Comparison of ENCODE assay signal across 19 cellular contexts in genomic region chr17:82112181-82112865, GRCh38. TPM values are rescaled to one million over a fixed set of nuclear protein-coding genes. Genes with fewer than 3 reads are reported as not detected.
DNase-seq lines count a peak whose midpoint lies in the region; ATAC-seq and TF ChIP-seq lines count a peak whose summit lies in the region.
"Had no signal": no experiment of that assay in that cellular context is flagged by ENCODE, and none has a peak within 500 bp of the region (broad histone marks: within the 10 kb centered on the region; RNA-seq: fewer than 3 reads in every experiment).

No MANE protein-coding gene starts in this region.

- H3K9me3 Mint-ChIP-seq in natural killer cell treated with Interleukin-12 subunit alpha and Interleukin-12 subunit beta and Interleukin-15 and Interleukin-18, amount 100 ng/mL, for 72 hours: no peaks in the 10 kb centered on the region
- no peaks in the 10 kb centered on the region for H3K9me3 Mint-ChIP-seq in natural killer cell
- no peaks in the 10 kb centered on the region for H3K9me3 Mint-ChIP-seq in neural crest cell
- H3K9me3 Mint-ChIP-seq in activated naive CD8-positive, alpha-beta T cell treated with anti-CD3 and anti-CD28 coated beads, Interleukin-2, amount 50 U/mL, for 24 hours: no peaks in the 10 kb centered on the region
- H3K9me3 Mint-ChIP-seq: CD4-positive, alpha-beta memory T cell had no signal

- intact Hi-C loops in natural killer cell (cut with micrococcal nuclease): no loop called here

- H3K4me3 ChIP-seq in adipocyte (ENCODE audit: low read length): no peak overlapping the region
- H3K4me3 ChIP-seq: SK-N-MC had no signal

- H3K27ac Mint-ChIP-seq in natural killer cell treated with Interleukin-12 subunit alpha and Interleukin-12 subunit beta and Interleukin-15 and Interleukin-18, amount 100 ng/mL, for 72 hours: peak overlapping the region in 1 of 2 donors; percentile 31
- H3K27ac Mint-ChIP-seq in natural killer cell (no peak overlapping the region), neural crest cell (ENCODE audit: unreplicated experiment) (peak overlapping the region; percentile 31)
- no peak overlapping the region for H3K27ac Mint-ChIP-seq in activated naive CD8-positive, alpha-beta T cell treated with anti-CD3 and anti-CD28 coated beads, Interleukin-2, amount 50 U/mL, for 24 hours
- H3K27ac Mint-ChIP-seq: B cell had no signal

- H3K4me1 ChIP-seq in adipocyte (ENCODE audit: control insufficient read depth, insufficient read depth, low read length): peaks cover 12% of the 10 kb centered on the region

- no peaks in the 10 kb centered on the region for H3K27me3 Mint-ChIP-seq in natural killer cell treated with Interleukin-12 subunit alpha and Interleukin-12 subunit beta and Interleukin-15 and Interleukin-18, amount 100 ng/mL, for 72 hours
- H3K27me3 Mint-ChIP-seq in natural killer cell (ENCODE audit: low read depth in 2 of 2) (no peaks in the 10 kb centered on the region), neural crest cell (ENCODE audit: low read depth) (no peaks in the 10 kb centered on the region)
- no peaks in the 10 kb centered on the region for H3K27me3 Mint-ChIP-seq in activated naive CD8-positive, alpha-beta T cell treated with anti-CD3 and anti-CD28 coated beads, Interleukin-2, amount 50 U/mL, for 24 hours
- H3K27me3 Mint-ChIP-seq: B cell; CD4-positive, alpha-beta memory T cell had no signal

- peaks cover 5% of the 10 kb centered on the region for H3K36me3 ChIP-seq in adipocyte (ENCODE audit: control insufficient read depth, insufficient read depth, low read length, severe bottlenecking)

- H3K4me1 Mint-ChIP-seq in natural killer cell treated with Interleukin-12 subunit alpha and Interleukin-12 subunit beta and Interleukin-15 and Interleukin-18, amount 100 ng/mL, for 72 hours (ENCODE audit: low read depth in 2 of 2): no peaks in the 10 kb centered on the region
- H3K4me1 Mint-ChIP-seq in natural killer cell (peaks cover 0 to 9% of the 10 kb centered on the region in 2 donors), neural crest cell (peaks cover 28% of the 10 kb centered on the region)
- H3K4me1 Mint-ChIP-seq in activated naive CD8-positive, alpha-beta T cell treated with anti-CD3 and anti-CD28 coated beads, Interleukin-2, amount 50 U/mL, for 24 hours: peaks cover 13% of the 10 kb centered on the region

- H3K9me3 ChIP-seq in adipocyte (ENCODE audit: control insufficient read depth, low read length): no peaks in the 10 kb centered on the region

- no peaks in the 10 kb centered on the region for H3K36me3 Mint-ChIP-seq in natural killer cell treated with Interleukin-12 subunit alpha and Interleukin-12 subunit beta and Interleukin-15 and Interleukin-18, amount 100 ng/mL, for 72 hours
- H3K36me3 Mint-ChIP-seq in natural killer cell: no peaks in the 10 kb centered on the region
- H3K36me3 Mint-ChIP-seq in neural crest cell (ENCODE audit: low read depth): peaks cover 3% of the 10 kb centered on the region
- H3K36me3 Mint-ChIP-seq in activated naive CD8-positive, alpha-beta T cell treated with anti-CD3 and anti-CD28 coated beads, Interleukin-2, amount 50 U/mL, for 24 hours (ENCODE audit: low read depth): no peaks in the 10 kb centered on the region

- peak overlapping the region; percentile 38 for H3K9ac ChIP-seq in adipocyte (ENCODE audit: low read length)

- ATAC-seq in natural killer cell treated with Interleukin-12 subunit alpha and Interleukin-12 subunit beta and Interleukin-15 and Interleukin-18, amount 100 ng/mL, for 72 hours: no peak
- no peak for ATAC-seq in natural killer cell
- no peak for ATAC-seq in activated naive CD8-positive, alpha-beta T cell treated with anti-CD3 and anti-CD28 coated beads, Interleukin-2, amount 50 U/mL, for 24 hours
- ATAC-seq: PC-3 had no signal

- no peaks in the 10 kb centered on the region for H3K27me3 ChIP-seq in adipocyte (replicated peaks; ENCODE audit: control insufficient read depth, insufficient read depth, low read length)

- no peak overlapping the region for H3K4me3 Mint-ChIP-seq in natural killer cell treated with Interleukin-12 subunit alpha and Interleukin-12 subunit beta and Interleukin-15 and Interleukin-18, amount 100 ng/mL, for 72 hours
- H3K4me3 Mint-ChIP-seq in natural killer cell: no peak overlapping the region
- H3K4me3 Mint-ChIP-seq in neural crest cell: no peak overlapping the region
- H3K4me3 Mint-ChIP-seq in activated naive CD8-positive, alpha-beta T cell treated with anti-CD3 and anti-CD28 coated beads, Interleukin-2, amount 50 U/mL, for 24 hours: no peak overlapping the region
- H3K4me3 Mint-ChIP-seq: B cell; CD4-positive, alpha-beta memory T cell had no signal

- TF ChIP-seq CTCF in natural killer cell (IDR thresholded peaks at IDR 0.05) (no peak), neural crest cell (conservative IDR thresholded peaks at IDR 0.05) (no peak)

- DNase-seq in natural killer cell treated with Interleukin-12 subunit alpha and Interleukin-12 subunit beta and Interleukin-15 and Interleukin-18, amount 100 ng/mL, for 72 hours (ENCODE audit: low spot score): peak; percentile 8
- DNase-seq in natural killer cell: no peak
- DNase-seq in adipocyte (ENCODE audit: low read depth): no peak
- no peak for DNase-seq in neural crest cell (ENCODE audit: low read depth, low spot score)
- no peak for DNase-seq in putamen (ENCODE audit: low spot score)
- DNase-seq in activated naive CD8-positive, alpha-beta T cell treated with anti-CD3 and anti-CD28 coated beads, Interleukin-2, amount 50 U/mL, for 24 hours: no peak
- DNase-seq in stimulated activated naive CD4-positive, alpha-beta T cell (lab: John Stamatoyannopoulos, UW): no peak
- DNase-seq: Calu3; CD4-positive, alpha-beta memory T cell; DMS79; HCEC 1CT; KBM-7; NCI-H1436; NCI-H2029 treated with DMSO at 0.1 percent for 48 hours; NCI-H2171 treated with DMSO at 0.1 percent for 48 hours; NCI-H748 treated with DMSO at 0.1 percent for 48 hours; PC-3 had no signal

RNA-seq across cellular contexts. Expression of gene FASN, which starts 14.3 kb away (rescaled TPM):
- total RNA-seq in natural killer cell treated with Interleukin-12 subunit alpha and Interleukin-12 subunit beta and Interleukin-15 and Interleukin-18, amount 100 ng/mL, for 72 hours: 100 to 1,000 TPM; 195 to 451 TPM
- total RNA-seq in natural killer cell (10 to 100 TPM; 53.8 to 56.2 (median 54.0) TPM), neural crest cell (816 and 839 TPM in 2 replicates)

RNA-seq across cellular contexts. Expression of gene DUS1L, which starts 46.7 kb away (rescaled TPM):
- 100 to 1,000 TPM; 125 to 196 TPM for total RNA-seq in natural killer cell treated with Interleukin-12 subunit alpha and Interleukin-12 subunit beta and Interleukin-15 and Interleukin-18, amount 100 ng/mL, for 72 hours
- total RNA-seq in natural killer cell (100 to 1,000 TPM; 122 to 144 (median 136) TPM), neural crest cell (126 and 131 TPM in 2 replicates)
